Comparison of ENCODE assay signal across 10 cellular contexts in genomic region chr6:147390909-147391536, GRCh38.
DNase-seq lines count a peak whose midpoint lies in the region; ATAC-seq, FAIRE-seq and TF ChIP-seq lines count a peak whose summit lies in the region.
"Had no signal": no experiment of that assay in that cellular context is flagged by ENCODE, and none has a peak within 500 bp of the region (broad histone marks: within the 10 kb centered on the region; RNA-seq: fewer than 3 reads in every experiment).

No MANE protein-coding gene starts in this region.

- no peaks in the 10 kb centered on the region for H3K9me2 ChIP-seq in GM23338 (ENCODE audit: insufficient read depth)

- no peak overlapping the region for H3K4me2 ChIP-seq in GM23338

- H3K4me3 Mint-ChIP-seq in GM23338, result no peak overlapping the region
- H3K4me3 Mint-ChIP-seq in activated CD4-positive, alpha-beta T cell treated with anti-CD3 and anti-CD28 coated beads, Interleukin-2, amount 10 ng/mL, durations not matched to agents 24 days and 14 days, result no peak overlapping the region
- H3K4me3 Mint-ChIP-seq: activated naive CD8-positive, alpha-beta T cell had no signal

- H3K27ac ChIP-seq in GM23338 (ENCODE audit: low read depth) (no peak overlapping the region), SK-N-MC (no peak overlapping the region)

- no peaks in the 10 kb centered on the region for H3K9me3 Mint-ChIP-seq in GM23338
- H3K9me3 Mint-ChIP-seq in activated CD4-positive, alpha-beta T cell treated with anti-CD3 and anti-CD28 coated beads, Interleukin-2, amount 10 ng/mL, durations not matched to agents 24 days and 14 days, result no peaks in the 10 kb centered on the region

- H3K36me3 Mint-ChIP-seq in GM23338 (ENCODE audit: low read depth), result no peaks in the 10 kb centered on the region
- no peaks in the 10 kb centered on the region for H3K36me3 Mint-ChIP-seq in activated CD4-positive, alpha-beta T cell treated with anti-CD3 and anti-CD28 coated beads, Interleukin-2, amount 10 ng/mL, durations not matched to agents 24 days and 14 days (ENCODE audit: low read depth)
- H3K36me3 Mint-ChIP-seq: activated naive CD8-positive, alpha-beta T cell had no signal

- no peak overlapping the region for H3K4me3 ChIP-seq in GM23338
- no peak overlapping the region for H3K4me3 ChIP-seq in SK-N-MC

- H3K27ac Mint-ChIP-seq in GM23338, result no peak overlapping the region
- H3K27ac Mint-ChIP-seq in activated CD4-positive, alpha-beta T cell treated with anti-CD3 and anti-CD28 coated beads, Interleukin-2, amount 10 ng/mL, durations not matched to agents 24 days and 14 days, result no peak overlapping the region
- H3K27ac Mint-ChIP-seq: activated naive CD8-positive, alpha-beta T cell had no signal

- peak; percentile 91 for FAIRE-seq in A204.1 (lab: Jason Lieb, UNC)

- DNase-seq in GM23338 (ENCODE audit: low spot score) (peak; percentile 43), SK-N-MC (ENCODE audit: low read depth, low spot score) (peak; percentile 34), globus pallidus (ENCODE audit: low spot score) (peak; percentile 12), GM19240 (ENCODE audit: insufficient read length, low spot score) (no peak)
- no peak for DNase-seq in activated CD8-positive, alpha-beta memory T cell treated with anti-CD3 and anti-CD28 coated beads, Interleukin-2, amount 50 U/mL, for 48 hours
- DNase-seq in activated CD4-positive, alpha-beta T cell treated with anti-CD3 and anti-CD28 coated beads, Interleukin-2, amount 10 ng/mL, durations not matched to agents 24 days and 14 days, result no peak
- DNase-seq: occipital lobe had no signal

- ATAC-seq in GM23338 (no peak), GM21825 (IDR thresholded peaks at IDR 0.05; ENCODE audit: unreplicated experiment) (no peak)

- no peaks in the 10 kb centered on the region for H3K4me1 ChIP-seq in GM23338 (ENCODE audit: insufficient read depth)

- no peaks in the 10 kb centered on the region for H3K27me3 ChIP-seq in GM23338 (ENCODE audit: insufficient read depth)

- no peaks in the 10 kb centered on the region for H3F3A ChIP-seq in GM23338 (replicated peaks; ENCODE audit: low read depth)

- no peaks in the 10 kb centered on the region for H3K9me3 ChIP-seq in SK-N-MC (ENCODE audit: low read depth, low read length)

- intact Hi-C loops in activated CD4-positive, alpha-beta T cell treated with anti-CD3 and anti-CD28 coated beads, Interleukin-2, amount 10 ng/mL, durations not matched to agents 24 days and 14 days (cut with micrococcal nuclease), result no loop called here

- H3K4me1 Mint-ChIP-seq in GM23338, result no peaks in the 10 kb centered on the region
- H3K4me1 Mint-ChIP-seq in activated CD4-positive, alpha-beta T cell treated with anti-CD3 and anti-CD28 coated beads, Interleukin-2, amount 10 ng/mL, durations not matched to agents 24 days and 14 days, result no peaks in the 10 kb centered on the region

- no peak overlapping the region for H2AFZ ChIP-seq in GM23338

- H3K27me3 Mint-ChIP-seq in GM23338 (ENCODE audit: insufficient read depth, low read depth, poor library complexity), result no peaks in the 10 kb centered on the region
- H3K27me3 Mint-ChIP-seq in activated CD4-positive, alpha-beta T cell treated with anti-CD3 and anti-CD28 coated beads, Interleukin-2, amount 10 ng/mL, durations not matched to agents 24 days and 14 days, result no peaks in the 10 kb centered on the region
- H3K27me3 Mint-ChIP-seq: activated naive CD8-positive, alpha-beta T cell had no signal

- H3K79me2 ChIP-seq in GM23338 (replicated peaks; ENCODE audit: insufficient read depth), result no peaks in the 10 kb centered on the region

- no peaks in the 10 kb centered on the region for H3K36me3 ChIP-seq in GM23338 (ENCODE audit: insufficient read depth)
- no peaks in the 10 kb centered on the region for H3K36me3 ChIP-seq in SK-N-MC (ENCODE audit: insufficient read depth, low read length)

- no peak overlapping the region for H3K9ac ChIP-seq in SK-N-MC (ENCODE audit: insufficient read length)

- TF ChIP-seq CTCF in GM23338 (conservative IDR thresholded peaks at IDR 0.05; ENCODE audit: low read depth in 2 of 2), result peak; percentile 72 to 75

- H4K20me1 ChIP-seq in GM23338 (replicated peaks; ENCODE audit: insufficient read depth), result no peaks in the 10 kb centered on the region

TF ChIP-seq in GM23338, 12 proteins besides CTCF, POLR2A, EP300 and RAD21 (continues in another document):
- TF ChIP-seq EZH2phosphoT487 (IDR thresholded peaks at IDR 0.05; ENCODE audit: unreplicated experiment) (no peak), EZH2 (IDR thresholded peaks at IDR 0.05; ENCODE audit: low read depth, unreplicated experiment) (no peak), REST (IDR thresholded peaks at IDR 0.05; ENCODE audit: unreplicated experiment) (no peak), ZNF114 (CRISPR knock-in tag; IDR thresholded peaks at IDR 0.05) (no peak), ETS1 (IDR thresholded peaks at IDR 0.05) (no peak), CREB1 (CRISPR knock-in tag; IDR thresholded peaks at IDR 0.05; ENCODE audit: low read depth) (no peak), NANOG (IDR thresholded peaks at IDR 0.05; ENCODE audit: borderline replicate concordance) (no peak), JUNB (IDR thresholded peaks at IDR 0.05; ENCODE audit: unreplicated experiment) (no peak), ZNF331 (CRISPR knock-in tag; IDR thresholded peaks at IDR 0.05; ENCODE audit: low read depth) (no peak), STAT1 (IDR thresholded peaks at IDR 0.05; ENCODE audit: unreplicated experiment) (no peak)

Comparison
In these comparisons a context has a peak if more than half of its experiments do, and no peak if none do; other contexts are left out.
1. DNase-seq: peak in GM23338 (single experiment), SK-N-MC (single experiment) and globus pallidus (single experiment); none in activated CD8-positive, alpha-beta memory T cell treated with anti-CD3 and anti-CD28 coated beads, Interleukin-2, amount 50 U/mL, for 48 hours (single experiment), GM19240 (single experiment) and activated CD4-positive, alpha-beta T cell treated with anti-CD3 and anti-CD28 coated beads, Interleukin-2, amount 10 ng/mL, durations not matched to agents 24 days and 14 days (single experiment).